ENCODE assay signal across 8 cellular contexts in the genomic region with DNA sequence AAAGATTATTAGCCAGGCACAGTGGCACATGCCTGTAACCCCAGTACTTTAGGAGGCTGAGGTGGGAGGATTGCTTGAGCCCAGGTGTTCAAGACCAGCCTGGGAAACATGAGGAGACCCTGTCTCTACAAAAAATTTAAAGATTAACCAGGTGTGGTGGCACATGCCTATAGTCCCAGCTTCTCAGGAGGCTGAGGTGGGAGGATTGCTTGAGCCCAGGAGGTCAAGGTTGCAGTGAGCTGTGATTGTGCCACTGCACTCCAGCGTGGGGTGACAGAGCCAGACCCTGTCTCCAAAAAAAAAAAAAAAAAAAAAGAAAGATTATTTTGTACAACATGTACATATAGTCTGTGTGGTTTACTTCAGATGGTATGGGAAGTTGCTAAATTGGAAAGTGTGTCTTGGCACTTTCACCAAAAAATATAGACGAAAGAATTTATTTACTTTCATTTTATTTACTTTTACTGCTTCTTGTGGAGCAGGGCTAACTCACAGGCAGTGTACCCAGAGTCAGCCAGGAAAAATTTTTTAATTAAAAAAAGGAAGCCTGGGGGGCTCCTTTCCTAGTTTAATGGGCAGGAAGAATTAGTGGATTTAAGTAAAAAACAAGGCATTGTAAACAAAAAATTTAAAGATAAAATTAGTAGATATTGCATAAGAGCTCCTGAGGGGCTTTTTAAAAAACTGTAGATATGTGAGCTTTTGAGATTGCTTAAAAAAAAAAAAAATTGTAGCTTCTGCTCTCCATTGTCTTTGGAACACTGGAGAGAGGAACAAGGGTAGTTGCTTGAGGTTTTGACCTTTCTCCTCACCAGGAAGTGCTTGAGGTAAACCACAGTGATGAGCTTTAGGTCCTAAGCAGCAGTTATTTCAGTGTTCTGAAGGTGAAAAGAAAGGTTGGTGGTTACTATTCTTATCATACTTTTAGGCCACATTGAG. TPM values are rescaled to one million over a fixed set of nuclear protein-coding genes. Genes with fewer than 3 reads are reported as not detected.
DNase-seq lines count a peak whose midpoint lies in the region; ATAC-seq and TF ChIP-seq lines count a peak whose summit lies in the region.

No MANE protein-coding gene starts in this region.

- peaks cover 28% of the 10 kb centered on the region for H3K36me3 Mint-ChIP-seq in activated CD4-positive, alpha-beta T cell treated with anti-CD3 and anti-CD28 coated beads, Interleukin-2, amount 10 ng/mL, durations not matched to agents 24 days and 14 days (ENCODE audit: low read depth)

- H3K4me1 ChIP-seq in gastrocnemius medialis: peaks cover 26 to 32% of the 10 kb centered on the region in 2 donors

- no peaks in the 10 kb centered on the region for H3K9me3 ChIP-seq in gastrocnemius medialis

- TF ChIP-seq POLR2A in gastrocnemius medialis (IDR thresholded peaks at IDR 0.05): no peak

- peak overlapping the region; percentile 82 for H3K4me3 Mint-ChIP-seq in activated CD4-positive, alpha-beta T cell treated with anti-CD3 and anti-CD28 coated beads, Interleukin-2, amount 10 ng/mL, durations not matched to agents 24 days and 14 days

- no peak for TF ChIP-seq CTCF in gastrocnemius medialis (IDR thresholded peaks at IDR 0.05 in 4 of 5, conservative IDR thresholded peaks at IDR 0.05 in 1 of 5)

- H3K4me1 Mint-ChIP-seq in activated CD4-positive, alpha-beta T cell treated with anti-CD3 and anti-CD28 coated beads, Interleukin-2, amount 10 ng/mL, durations not matched to agents 24 days and 14 days: peaks cover 26% of the 10 kb centered on the region

- peak; percentile 84 for ATAC-seq in HG02938 (IDR thresholded peaks at IDR 0.05; ENCODE audit: unreplicated experiment)
- no peak for ATAC-seq in gastrocnemius medialis

- intact Hi-C loops in activated CD4-positive, alpha-beta T cell treated with anti-CD3 and anti-CD28 coated beads, Interleukin-2, amount 10 ng/mL, durations not matched to agents 24 days and 14 days (cut with micrococcal nuclease): loop anchor here (2.0 kb wide), 1 partner anchor 27 kb away; no protein-coding TSS in a partner anchor
- intact Hi-C loops in gastrocnemius medialis (cut with DNase I; ENCODE audit: low total_unique reads): no loop called here

- H3K36me3 ChIP-seq in gastrocnemius medialis: peaks cover 0 to 6% of the 10 kb centered on the region in 2 donors

- no peaks in the 10 kb centered on the region for H3K9me3 Mint-ChIP-seq in activated CD4-positive, alpha-beta T cell treated with anti-CD3 and anti-CD28 coated beads, Interleukin-2, amount 10 ng/mL, durations not matched to agents 24 days and 14 days

- in situ Hi-C loops in gastrocnemius medialis (cut with MboI; ENCODE audit: low sequenced_read_pairs in 4 of 4): no loop called here

- DNase-seq in activated CD4-positive, alpha-beta T cell treated with anti-CD3 and anti-CD28 coated beads, Interleukin-2, amount 10 ng/mL, durations not matched to agents 24 days and 14 days: peak; percentile 78
- DNase-seq in activated CD4-positive, alpha-beta T cell treated with anti-CD3 and anti-CD28 coated beads for 48 hours: no peak
- DNase-seq in SKM-1 (lab: John Stamatoyannopoulos, UW; ENCODE audit: unreplicated experiment): peak; percentile 78
- no peak for DNase-seq in gastrocnemius medialis
- DNase-seq in activated gamma-delta T cell treated with Interleukin-2 at 50 U/mL for 16 hours: no peak
- DNase-seq in SHP77 treated with DMSO at 0.1 percent for 48 hours (lab: John Stamatoyannopoulos, UW): no peak
- DNase-seq in effector CD4-positive, alpha-beta T cell: no peak

- peak overlapping the region in 3 of 4 donors; percentile 2 to 80 (median 20) for H3K27ac ChIP-seq in gastrocnemius medialis

- H3K27me3 Mint-ChIP-seq in activated CD4-positive, alpha-beta T cell treated with anti-CD3 and anti-CD28 coated beads, Interleukin-2, amount 10 ng/mL, durations not matched to agents 24 days and 14 days: no peaks in the 10 kb centered on the region

- H3K27ac Mint-ChIP-seq in activated CD4-positive, alpha-beta T cell treated with anti-CD3 and anti-CD28 coated beads, Interleukin-2, amount 10 ng/mL, durations not matched to agents 24 days and 14 days: peak overlapping the region; percentile 91

- no peaks in the 10 kb centered on the region for H3K27me3 ChIP-seq in gastrocnemius medialis

- no peak overlapping the region for H3K4me3 ChIP-seq in gastrocnemius medialis

RNA-seq across cellular contexts. Expression of gene VDAC2, which starts 44.6 kb away (rescaled TPM):
- 245 and 249 TPM in 2 replicates for total RNA-seq in activated CD4-positive, alpha-beta T cell treated with anti-CD3 and anti-CD28 coated beads, Interleukin-2, amount 10 ng/mL, durations not matched to agents 24 days and 14 days
- 100 to 1,000 TPM; 255 to 442 (median 268) TPM for total RNA-seq in gastrocnemius medialis

RNA-seq across cellular contexts. Expression of gene SAMD8, which starts 54.5 kb away (rescaled TPM):
- total RNA-seq in activated CD4-positive, alpha-beta T cell treated with anti-CD3 and anti-CD28 coated beads, Interleukin-2, amount 10 ng/mL, durations not matched to agents 24 days and 14 days: 17.7 and 17.9 TPM in 2 replicates
- total RNA-seq in gastrocnemius medialis: 100 to 1,000 TPM in 1 of 4 donors, 10 to 100 TPM in 3; 46.2 to 125 (median 68.9) TPM

Comparison
In these comparisons a context has a peak if more than half of its experiments do, and no peak if none do; other contexts are left out.
1. DNase-seq: peak in activated CD4-positive, alpha-beta T cell treated with anti-CD3 and anti-CD28 coated beads, Interleukin-2, amount 10 ng/mL, durations not matched to agents 24 days and 14 days (single experiment) and SKM-1 (single experiment); none in activated CD4-positive, alpha-beta T cell treated with anti-CD3 and anti-CD28 coated beads for 48 hours (single experiment), gastrocnemius medialis (0 of 2), activated gamma-delta T cell treated with Interleukin-2 at 50 U/mL for 16 hours (single experiment), SHP77 treated with DMSO at 0.1 percent for 48 hours (single experiment) and effector CD4-positive, alpha-beta T cell (single experiment).